ENCODE assay signal across 15 cellular contexts in genomic region chr4:25568788-25569231, GRCh38.
"Had no signal": no experiment of that assay in that cellular context is flagged by ENCODE, and none has a peak within 500 bp of the region (broad histone marks: within the 10 kb centered on the region; RNA-seq: fewer than 3 reads in every experiment).

No MANE protein-coding gene starts in this region.

- H3K9me3 ChIP-seq: thyroid gland had no signal

- DNase-seq: activated CD4-positive, alpha-beta T cell treated with anti-CD3 and anti-CD28 coated beads for 36 hours; activated CD8-positive, alpha-beta T cell treated with anti-CD3 and anti-CD28 coated beads for 36 hours; activated naive CD4-positive, alpha-beta T cell treated with anti-CD3 and anti-CD28 coated beads, Interleukin-2, amount 50 U/mL, for 16 hours; central memory CD4-positive, alpha-beta T cell; erythroblast; hippocampal formation; kidney glomerular epithelial cell; natural killer cell; occipital lobe; stimulated activated CD4-positive, alpha-beta T cell treated with anti-CD3 and anti-CD28 coated beads, Interleukin-15, amount 100 ng/mL, for 24 hours; stimulated activated CD4-positive, alpha-beta T cell treated with anti-CD3 and anti-CD28 coated beads, Interleukin-4, amount 100 ng/mL, for 24 hours; T-cell; T1000; thyroid gland had no signal

- H3K27me3 ChIP-seq: thyroid gland had no signal

- H3K4me3 Mint-ChIP-seq: activated CD4-positive, alpha-beta T cell treated with anti-CD3 and anti-CD28 coated beads for 36 hours; activated CD8-positive, alpha-beta T cell treated with anti-CD3 and anti-CD28 coated beads for 36 hours; natural killer cell; T-cell had no signal

- H3K36me3 ChIP-seq: thyroid gland had no signal

- H3K4me3 ChIP-seq: SK-N-MC, thyroid gland had no signal

- H3K27ac Mint-ChIP-seq: activated CD4-positive, alpha-beta T cell treated with anti-CD3 and anti-CD28 coated beads for 36 hours; activated CD8-positive, alpha-beta T cell treated with anti-CD3 and anti-CD28 coated beads for 36 hours; natural killer cell; T-cell had no signal

- H3K27ac ChIP-seq: SK-N-MC, thyroid gland had no signal

- H3K36me3 Mint-ChIP-seq: natural killer cell, T-cell had no signal

- H3K4me1 Mint-ChIP-seq: activated CD4-positive, alpha-beta T cell treated with anti-CD3 and anti-CD28 coated beads for 36 hours; natural killer cell; T-cell had no signal

- H3K9me3 Mint-ChIP-seq: activated CD8-positive, alpha-beta T cell treated with anti-CD3 and anti-CD28 coated beads for 36 hours; natural killer cell; T-cell had no signal

- ATAC-seq: activated CD8-positive, alpha-beta T cell treated with anti-CD3 and anti-CD28 coated beads for 36 hours; natural killer cell; T-cell had no signal

- H3K27me3 Mint-ChIP-seq: activated CD8-positive, alpha-beta T cell treated with anti-CD3 and anti-CD28 coated beads for 36 hours had no signal
